ENCODE assay signal across 8 cellular contexts in the genomic region with DNA sequence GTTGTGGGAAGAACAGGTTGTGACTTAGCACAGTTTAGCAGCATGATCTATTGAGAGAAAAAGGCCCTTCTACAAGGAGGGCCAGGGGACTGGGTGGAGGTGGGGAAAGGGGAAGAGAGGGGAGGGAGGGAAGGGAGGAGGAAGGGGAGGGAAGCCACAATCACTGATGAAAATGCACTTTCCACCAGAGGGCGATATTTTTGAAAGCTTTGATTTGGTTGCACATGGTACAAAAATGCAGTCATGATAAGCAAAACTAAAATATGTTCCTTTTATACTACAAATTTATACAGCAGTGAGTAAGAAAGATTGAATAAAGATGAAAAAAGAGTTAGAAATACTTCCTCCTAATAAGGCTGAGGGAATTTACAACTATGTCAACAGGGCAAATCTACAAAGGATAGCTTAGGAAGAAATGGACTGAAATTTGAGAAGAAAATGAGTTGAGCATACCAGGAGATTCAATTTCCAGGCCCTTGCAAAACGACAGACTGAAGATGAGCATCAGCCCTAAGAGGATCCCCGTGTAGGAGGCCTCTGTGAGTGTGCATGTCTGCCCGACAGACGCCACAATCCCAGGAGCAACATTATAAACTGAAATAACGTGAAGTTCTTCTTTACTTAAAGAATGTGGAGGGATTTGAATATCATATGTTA. TPM values are rescaled to one million over a fixed set of nuclear protein-coding genes. Genes with fewer than 3 reads are reported as not detected.
DNase-seq lines count a peak whose midpoint lies in the region; ATAC-seq and TF ChIP-seq lines count a peak whose summit lies in the region.

No MANE protein-coding gene starts in this region.

- no peaks in the 10 kb centered on the region for H3K27me3 Mint-ChIP-seq in activated CD8-positive, alpha-beta T cell treated with anti-CD3 and anti-CD28 coated beads for 36 hours

- peaks cover 3% of the 10 kb centered on the region for H3K4me1 Mint-ChIP-seq in activated CD8-positive, alpha-beta T cell treated with anti-CD3 and anti-CD28 coated beads for 36 hours (ENCODE audit: low read depth)

- intact Hi-C loops in activated CD8-positive, alpha-beta T cell treated with anti-CD3 and anti-CD28 coated beads for 36 hours (cut with micrococcal nuclease), result no loop called here

- H3K27ac Mint-ChIP-seq in activated CD8-positive, alpha-beta T cell treated with anti-CD3 and anti-CD28 coated beads for 36 hours, result no peak overlapping the region

- CTCF ChIA-PET in activated CD8-positive, alpha-beta T cell treated with anti-CD3 and anti-CD28 coated beads for 36 hours (lab: Charles Lee), result interaction anchor here (0.8 to 3.3 kb wide), 20 partner anchors 8 to 421 kb away, joined by 3 to 21 read pairs (median 4); partner anchors contain the start of gene ALKAL2

- POLR2A ChIA-PET in activated CD8-positive, alpha-beta T cell treated with anti-CD3 and anti-CD28 coated beads for 36 hours (lab: Charles Lee), result interaction anchor here (1.2 kb wide), 1 partner anchor 43 kb away, joined by 3 read pairs; no protein-coding TSS in a partner anchor

- peaks cover 0 to 5% of the 10 kb centered on the region in 2 donors for H3K4me1 ChIP-seq in thoracic aorta (ENCODE audit: control insufficient read depth in 1 of 2, low read depth in 2 of 2)

- H3K36me3 ChIP-seq in thoracic aorta, result peaks cover 20% of the 10 kb centered on the region

- peak; percentile 62 for DNase-seq in DMS53 (lab: John Stamatoyannopoulos, UW)
- DNase-seq in DMS53 treated with DMSO at 0.1 percent for 48 hours (lab: John Stamatoyannopoulos, UW; ENCODE audit: unreplicated experiment), result no peak
- peak; percentile 26 for DNase-seq in GM20000 (ENCODE audit: low spot score)
- DNase-seq in NCI-H1694 treated with DMSO at 0.1 percent for 48 hours (lab: John Stamatoyannopoulos, UW), result peak; percentile 56
- peak; percentile 37 for DNase-seq in activated CD8-positive, alpha-beta T cell treated with anti-CD3 and anti-CD28 coated beads for 36 hours
- DNase-seq in inferior parietal cortex (ENCODE audit: extremely low spot score), result peak; percentile 73
- no peak for DNase-seq in thoracic aorta (ENCODE audit: low spot score)
- no peak for DNase-seq in NK-92 (lab: John Stamatoyannopoulos, UW; ENCODE audit: unreplicated experiment)

- no peak for ATAC-seq in activated CD8-positive, alpha-beta T cell treated with anti-CD3 and anti-CD28 coated beads for 36 hours
- ATAC-seq in thoracic aorta (ENCODE audit: insufficient number of reproducible peaks, low FRiP score, low read depth), result peak; percentile 43

- H3K4me3 Mint-ChIP-seq in activated CD8-positive, alpha-beta T cell treated with anti-CD3 and anti-CD28 coated beads for 36 hours, result no peak overlapping the region

- H3K4me3 ChIP-seq in thoracic aorta, result no peak overlapping the region

- peaks cover 29% of the 10 kb centered on the region for H3K36me3 Mint-ChIP-seq in activated CD8-positive, alpha-beta T cell treated with anti-CD3 and anti-CD28 coated beads for 36 hours (ENCODE audit: low read depth)

- H3K27ac ChIP-seq in thoracic aorta, result peak overlapping the region in 1 of 2 donors; percentile 34

- H3K9me3 ChIP-seq in thoracic aorta, result no peaks in the 10 kb centered on the region

- H3K27me3 ChIP-seq in thoracic aorta (replicated peaks; ENCODE audit: insufficient read depth), result no peaks in the 10 kb centered on the region

- TF ChIP-seq CTCF in GM20000 (IDR thresholded peaks at IDR 0.05; ENCODE audit: extremely low read depth, missing control alignments), result peak; percentile 46
- TF ChIP-seq CTCF in activated CD8-positive, alpha-beta T cell treated with anti-CD3 and anti-CD28 coated beads for 36 hours (IDR thresholded peaks at IDR 0.05), result peak; percentile 70
- peak; percentile 65 for TF ChIP-seq CTCF in thoracic aorta (IDR thresholded peaks at IDR 0.05)

- H3K9me3 Mint-ChIP-seq in activated CD8-positive, alpha-beta T cell treated with anti-CD3 and anti-CD28 coated beads for 36 hours, result no peaks in the 10 kb centered on the region

RNA-seq across cellular contexts. Expression of gene SH3YL1, which starts 17.2 kb away (rescaled TPM):
- total RNA-seq in activated CD8-positive, alpha-beta T cell treated with anti-CD3 and anti-CD28 coated beads for 36 hours, result 10 to 100 TPM; 18.5 to 19.9 TPM
- total RNA-seq in thoracic aorta, result 10 to 100 TPM; 28.6 to 40.6 TPM

RNA-seq across cellular contexts. Expression of gene ACP1, which starts 18.1 kb away (rescaled TPM):
- 100 to 1,000 TPM; 146 to 153 TPM for total RNA-seq in activated CD8-positive, alpha-beta T cell treated with anti-CD3 and anti-CD28 coated beads for 36 hours
- total RNA-seq in thoracic aorta, result 10 to 100 TPM; 77.6 to 85.1 TPM

RNA-seq across cellular contexts. Expression of gene ALKAL2, which starts 41.3 kb away (rescaled TPM):
- not detected for total RNA-seq in activated CD8-positive, alpha-beta T cell treated with anti-CD3 and anti-CD28 coated beads for 36 hours
- 10 to 100 TPM; 11.3 to 12.7 TPM for total RNA-seq in thoracic aorta

Comparison
In these comparisons a context has a peak if more than half of its experiments do, and no peak if none do; other contexts are left out.
1. DNase-seq: peak in DMS53 (single experiment), GM20000 (single experiment), NCI-H1694 treated with DMSO at 0.1 percent for 48 hours (single experiment), activated CD8-positive, alpha-beta T cell treated with anti-CD3 and anti-CD28 coated beads for 36 hours (single experiment) and inferior parietal cortex (single experiment); none in DMS53 treated with DMSO at 0.1 percent for 48 hours (single experiment), thoracic aorta (single experiment) and NK-92 (single experiment).
2. RNA of gene ALKAL2, which starts 41.3 kb away (total RNA-seq): 11.3 to 12.7 TPM in thoracic aorta; not detected in activated CD8-positive, alpha-beta T cell treated with anti-CD3 and anti-CD28 coated beads for 36 hours; every median in the first group is over 10 times any median in the second.
3. Peak in every context shown above with its lines, with median percentiles within 50 percentile points of each other: CTCF ChIP-seq.